ENCODE assay signal across 13 cellular contexts in the genomic region with DNA sequence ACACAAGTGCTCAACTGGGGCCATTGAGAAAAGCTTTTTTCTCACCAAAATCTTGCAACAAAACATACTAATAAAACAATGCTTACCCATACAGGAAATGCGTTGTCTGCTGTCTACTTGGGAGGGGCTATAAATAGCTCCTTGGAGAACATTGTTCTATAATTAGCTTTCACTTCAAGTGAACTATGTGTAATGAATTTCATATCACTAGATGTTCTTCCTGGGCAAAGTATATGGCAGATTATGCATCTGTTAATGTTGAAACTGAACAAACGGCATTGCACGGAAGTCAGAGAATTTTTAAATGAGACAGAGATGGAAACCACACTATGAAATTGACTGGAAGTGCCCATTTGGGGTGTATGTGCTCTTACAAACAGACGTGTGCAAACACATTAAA. TPM values are rescaled to one million over a fixed set of nuclear protein-coding genes. Genes with fewer than 3 reads are reported as not detected.
DNase-seq lines count a peak whose midpoint lies in the region; ATAC-seq and TF ChIP-seq lines count a peak whose summit lies in the region.
"Had no signal": no experiment of that assay in that cellular context is flagged by ENCODE, and none has a peak within 500 bp of the region (broad histone marks: within the 10 kb centered on the region; RNA-seq: fewer than 3 reads in every experiment).

No MANE protein-coding gene starts in this region.

- H3K27ac ChIP-seq in cardiac muscle cell: no peak overlapping the region
- H3K27ac ChIP-seq: ovary, upper lobe of right lung had no signal

- intact Hi-C loops in activated T-helper 1 cell treated with anti-CD3 and anti-CD28 coated beads, Interleukin-12 subunit alpha, Interleukin-12 subunit beta, Interleukin-2, Interleukin-4 antibody, amounts not matched to agents 30 ng/mL and 10 ng/mL and 1 ng/mL, durations not matched to agents 14 hours and 24 hours and 36 hours (cut with micrococcal nuclease): loop anchor here (10.0 kb wide), 2 partner anchors 171 to 491 kb away; a partner anchor contains a TSS

- H3K9me3 ChIP-seq in cardiac muscle cell (ENCODE audit: low read depth): no peaks in the 10 kb centered on the region
- H3K9me3 ChIP-seq: ovary, upper lobe of right lung had no signal

- TF ChIP-seq CTCF in cardiac muscle cell (IDR thresholded peaks at IDR 0.05; ENCODE audit: low read depth, low read length): no peak

- peaks cover 33% of the 10 kb centered on the region for H3K4me1 Mint-ChIP-seq in activated T-cell treated with anti-CD3 and anti-CD28 coated beads, Interleukin-2, amount 50 U/mL, for 4 hours (ENCODE audit: low read depth)
- peaks cover 32% of the 10 kb centered on the region for H3K4me1 Mint-ChIP-seq in activated T-helper 1 cell treated with anti-CD3 and anti-CD28 coated beads, Interleukin-12 subunit alpha, Interleukin-12 subunit beta, Interleukin-2, Interleukin-4 antibody, amounts not matched to agents 30 ng/mL and 10 ng/mL and 1 ng/mL, durations not matched to agents 14 hours and 24 hours and 36 hours (ENCODE audit: low read depth)
- peaks cover 51% of the 10 kb centered on the region for H3K4me1 Mint-ChIP-seq in stimulated activated naive CD8-positive, alpha-beta T cell treated with anti-CD3 and anti-CD28 coated beads, Interleukin-15, amount 100 ng/mL, for 72 hours
- H3K4me1 Mint-ChIP-seq: CD14-positive monocyte had no signal

- peaks cover 12% of the 10 kb centered on the region for H3K27me3 Mint-ChIP-seq in activated T-cell treated with anti-CD3 and anti-CD28 coated beads, Interleukin-2, amount 50 U/mL, for 4 hours (ENCODE audit: low read depth)
- H3K27me3 Mint-ChIP-seq in activated T-helper 1 cell treated with anti-CD3 and anti-CD28 coated beads, Interleukin-12 subunit alpha, Interleukin-12 subunit beta, Interleukin-2, Interleukin-4 antibody, amounts not matched to agents 30 ng/mL and 10 ng/mL and 1 ng/mL, durations not matched to agents 14 hours and 24 hours and 36 hours (ENCODE audit: insufficient read depth): peaks cover 17% of the 10 kb centered on the region
- peaks cover 13% of the 10 kb centered on the region for H3K27me3 Mint-ChIP-seq in stimulated activated naive CD8-positive, alpha-beta T cell treated with anti-CD3 and anti-CD28 coated beads, Interleukin-15, amount 100 ng/mL, for 72 hours

- ATAC-seq in activated T-cell treated with anti-CD3 and anti-CD28 coated beads, Interleukin-2, amount 50 U/mL, for 4 hours: peak; percentile 79 to 86
- ATAC-seq in stimulated activated naive CD8-positive, alpha-beta T cell treated with anti-CD3 and anti-CD28 coated beads, Interleukin-15, amount 100 ng/mL, for 72 hours: peak; percentile 69
- ATAC-seq in GM19467 (IDR thresholded peaks at IDR 0.05; ENCODE audit: unreplicated experiment) (no peak), HG02623 (IDR thresholded peaks at IDR 0.05; ENCODE audit: unreplicated experiment) (no peak)
- ATAC-seq: upper lobe of right lung had no signal

- H3K4me1 ChIP-seq in cardiac muscle cell (ENCODE audit: low read depth): peaks cover 11% of the 10 kb centered on the region

- no peaks in the 10 kb centered on the region for H3K9me3 Mint-ChIP-seq in activated T-cell treated with anti-CD3 and anti-CD28 coated beads, Interleukin-2, amount 50 U/mL, for 4 hours
- H3K9me3 Mint-ChIP-seq in activated T-helper 1 cell treated with anti-CD3 and anti-CD28 coated beads, Interleukin-12 subunit alpha, Interleukin-12 subunit beta, Interleukin-2, Interleukin-4 antibody, amounts not matched to agents 30 ng/mL and 10 ng/mL and 1 ng/mL, durations not matched to agents 14 hours and 24 hours and 36 hours: no peaks in the 10 kb centered on the region
- no peaks in the 10 kb centered on the region for H3K9me3 Mint-ChIP-seq in stimulated activated naive CD8-positive, alpha-beta T cell treated with anti-CD3 and anti-CD28 coated beads, Interleukin-15, amount 100 ng/mL, for 72 hours

- H3K4me3 ChIP-seq in cardiac muscle cell: no peak overlapping the region
- H3K4me3 ChIP-seq: ovary, upper lobe of right lung had no signal

- H3K27ac Mint-ChIP-seq in activated T-helper 1 cell treated with anti-CD3 and anti-CD28 coated beads, Interleukin-12 subunit alpha, Interleukin-12 subunit beta, Interleukin-2, Interleukin-4 antibody, amounts not matched to agents 30 ng/mL and 10 ng/mL and 1 ng/mL, durations not matched to agents 14 hours and 24 hours and 36 hours: peak overlapping the region; percentile 4
- peak overlapping the region in 1 of 2 donors; percentile 59 for H3K27ac Mint-ChIP-seq in stimulated activated naive CD8-positive, alpha-beta T cell treated with anti-CD3 and anti-CD28 coated beads, Interleukin-15, amount 100 ng/mL, for 72 hours
- H3K27ac Mint-ChIP-seq: CD14-positive monocyte had no signal

- no peaks in the 10 kb centered on the region for H3K36me3 ChIP-seq in cardiac muscle cell
- H3K36me3 ChIP-seq: ovary, upper lobe of right lung had no signal

- H3K36me3 Mint-ChIP-seq in activated T-cell treated with anti-CD3 and anti-CD28 coated beads, Interleukin-2, amount 50 U/mL, for 4 hours (ENCODE audit: insufficient read depth): no peaks in the 10 kb centered on the region
- no peaks in the 10 kb centered on the region for H3K36me3 Mint-ChIP-seq in activated T-helper 1 cell treated with anti-CD3 and anti-CD28 coated beads, Interleukin-12 subunit alpha, Interleukin-12 subunit beta, Interleukin-2, Interleukin-4 antibody, amounts not matched to agents 30 ng/mL and 10 ng/mL and 1 ng/mL, durations not matched to agents 14 hours and 24 hours and 36 hours (ENCODE audit: low read depth)

- peaks cover 15% of the 10 kb centered on the region for H3K27me3 ChIP-seq in cardiac muscle cell
- H3K27me3 ChIP-seq: ovary had no signal

- H3K4me3 Mint-ChIP-seq in activated T-cell treated with anti-CD3 and anti-CD28 coated beads, Interleukin-2, amount 50 U/mL, for 4 hours: no peak overlapping the region
- peak overlapping the region; percentile 0 for H3K4me3 Mint-ChIP-seq in activated T-helper 1 cell treated with anti-CD3 and anti-CD28 coated beads, Interleukin-12 subunit alpha, Interleukin-12 subunit beta, Interleukin-2, Interleukin-4 antibody, amounts not matched to agents 30 ng/mL and 10 ng/mL and 1 ng/mL, durations not matched to agents 14 hours and 24 hours and 36 hours
- peak overlapping the region in 1 of 2 donors; percentile 58 for H3K4me3 Mint-ChIP-seq in stimulated activated naive CD8-positive, alpha-beta T cell treated with anti-CD3 and anti-CD28 coated beads, Interleukin-15, amount 100 ng/mL, for 72 hours
- H3K4me3 Mint-ChIP-seq: CD14-positive monocyte had no signal

- no peak for DNase-seq in activated T-cell treated with anti-CD3 and anti-CD28 coated beads, Interleukin-2, amount 50 U/mL, for 4 hours
- no peak for DNase-seq in activated T-cell treated with anti-CD3 and anti-CD28 coated beads for 4 hours
- no peak for DNase-seq in activated T-helper 1 cell treated with anti-CD3 and anti-CD28 coated beads, Interleukin-12 subunit alpha, Interleukin-12 subunit beta, Interleukin-2, Interleukin-4 antibody, amounts not matched to agents 30 ng/mL and 10 ng/mL and 1 ng/mL, durations not matched to agents 14 hours and 24 hours and 36 hours (ENCODE audit: low spot score)
- peak; percentile 13 to 78 for DNase-seq in cardiac muscle cell (ENCODE audit: low read depth in 1 of 2, low spot score in 1 of 2)
- no peak for DNase-seq in stimulated activated naive CD8-positive, alpha-beta T cell treated with anti-CD3 and anti-CD28 coated beads, Interleukin-15, amount 100 ng/mL, for 72 hours
- DNase-seq in NCI-H2107 treated with DMSO at 0.1 percent for 48 hours (lab: John Stamatoyannopoulos, UW; ENCODE audit: unreplicated experiment): no peak
- DNase-seq: NCI-H1092, ovary, T1000, upper lobe of right lung had no signal

RNA-seq across cellular contexts. Expression of a gene that starts 6.4 kb away (rescaled TPM):
- total RNA-seq in activated T-cell treated with anti-CD3 and anti-CD28 coated beads, Interleukin-2, amount 50 U/mL, for 4 hours: 10 to 100 TPM in 2 of 3 donors, 1 to 10 TPM in 1; 4.8 to 14.6 (median 10.4) TPM
- 6.5 and 7.5 TPM in 2 replicates for total RNA-seq in activated T-helper 1 cell treated with anti-CD3 and anti-CD28 coated beads, Interleukin-12 subunit alpha, Interleukin-12 subunit beta, Interleukin-2, Interleukin-4 antibody, amounts not matched to agents 30 ng/mL and 10 ng/mL and 1 ng/mL, durations not matched to agents 14 hours and 24 hours and 36 hours
- total RNA-seq in cardiac muscle cell: 0.18 and 0.89 TPM in 2 replicates
- polyA plus RNA-seq in cardiac muscle cell: 0.55 and 0.56 TPM in 2 replicates
- polyA plus RNA-seq: CD14-positive monocyte had no signal

Comparison
In these comparisons a context has a peak if more than half of its experiments do, and no peak if none do; other contexts are left out.
1. ATAC-seq: peak in activated T-cell treated with anti-CD3 and anti-CD28 coated beads, Interleukin-2, amount 50 U/mL, for 4 hours (2 of 2) and stimulated activated naive CD8-positive, alpha-beta T cell treated with anti-CD3 and anti-CD28 coated beads, Interleukin-15, amount 100 ng/mL, for 72 hours (single experiment); none in GM19467 (single experiment) and HG02623 (single experiment).
2. DNase-seq: peak in cardiac muscle cell (2 of 2); none in activated T-cell treated with anti-CD3 and anti-CD28 coated beads, Interleukin-2, amount 50 U/mL, for 4 hours (single experiment), activated T-cell treated with anti-CD3 and anti-CD28 coated beads for 4 hours (single experiment), activated T-helper 1 cell treated with anti-CD3 and anti-CD28 coated beads, Interleukin-12 subunit alpha, Interleukin-12 subunit beta, Interleukin-2, Interleukin-4 antibody, amounts not matched to agents 30 ng/mL and 10 ng/mL and 1 ng/mL, durations not matched to agents 14 hours and 24 hours and 36 hours (single experiment), stimulated activated naive CD8-positive, alpha-beta T cell treated with anti-CD3 and anti-CD28 coated beads, Interleukin-15, amount 100 ng/mL, for 72 hours (0 of 2) and NCI-H2107 treated with DMSO at 0.1 percent for 48 hours (single experiment).